Comparison of ENCODE assay signal across 27 cellular contexts in the genomic region with DNA sequence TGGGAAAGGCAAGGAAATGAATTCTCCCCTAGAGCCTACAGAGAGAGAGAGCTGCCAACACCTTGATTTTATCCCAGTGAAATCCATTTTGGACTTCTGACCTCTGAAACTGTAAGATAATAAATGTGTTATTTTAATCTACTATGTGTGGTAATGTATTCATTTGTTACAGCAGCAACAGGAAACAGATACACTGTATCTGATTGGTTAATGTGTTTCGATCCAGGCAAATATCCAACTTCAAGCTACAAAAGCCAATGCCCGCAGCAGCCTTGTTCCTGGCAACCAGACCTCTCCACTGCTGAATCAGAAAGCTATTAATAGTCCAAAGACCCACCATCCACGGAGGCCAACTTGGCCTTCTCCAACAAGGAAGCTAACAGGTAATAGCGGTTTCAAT.
"Had no signal": no experiment of that assay in that cellular context is flagged by ENCODE, and none has a peak within 500 bp of the region (broad histone marks: within the 10 kb centered on the region; RNA-seq: fewer than 3 reads in every experiment).

No MANE protein-coding gene starts in this region.

- H3K9me3 ChIP-seq: esophagus squamous epithelium, lower lobe of right lung, prostate gland, right atrium auricular region, sigmoid colon, vagina had no signal

- H3K27me3 Mint-ChIP-seq: effector memory CD8-positive, alpha-beta T cell; stimulated activated naive CD8-positive, alpha-beta T cell treated with anti-CD3 and anti-CD28 coated beads, Interleukin-15, Interleukin-2, amounts not matched to agents 100 ng/mL and 50 ng/mL, for 24 hours had no signal

- DNase-seq: effector memory CD8-positive, alpha-beta T cell; erythroblast; esophagus squamous epithelium; foreskin melanocyte; glutamatergic neuron; heart right ventricle; hypothalamus; immature natural killer cell; islet precursor cell; kidney glomerular epithelial cell; left ventricle myocardium superior; lower lobe of right lung; naive thymus-derived CD4-positive, alpha-beta T cell; nucleus accumbens; sigmoid colon; stimulated activated CD4-positive, alpha-beta T cell treated with anti-CD3 and anti-CD28 coated beads, Interleukin-15, amount 100 ng/mL, for 24 hours; stimulated activated CD4-positive, alpha-beta T cell treated with anti-CD3 and anti-CD28 coated beads, Interleukin-2, amount 100 ng/mL, for 48 hours; stimulated activated naive B cell treated with anti-CD40 and anti-IgM and Interleukin-4, amounts not matched to agents 10 μg/mL and 1 μg/mL and 100 μg/mL, for 72 hours; trophoblast cell had no signal

- H3K27me3 ChIP-seq: esophagus squamous epithelium, heart right ventricle, right atrium auricular region, sigmoid colon, vagina had no signal

- H3K4me1 Mint-ChIP-seq: immature natural killer cell had no signal

- ATAC-seq: effector memory CD8-positive, alpha-beta T cell; left ventricle myocardium superior; lower lobe of right lung; naive thymus-derived CD4-positive, alpha-beta T cell; stimulated activated naive B cell treated with anti-CD40 and anti-IgM and Interleukin-4, amounts not matched to agents 10 μg/mL and 1 μg/mL and 100 μg/mL, for 72 hours had no signal

- H3K27ac Mint-ChIP-seq: effector memory CD8-positive, alpha-beta T cell; immature natural killer cell; naive thymus-derived CD4-positive, alpha-beta T cell; nephron; stimulated activated naive B cell treated with anti-CD40 and anti-IgM and Interleukin-4, amounts not matched to agents 10 μg/mL and 1 μg/mL and 100 μg/mL, for 72 hours; stimulated activated naive CD8-positive, alpha-beta T cell treated with anti-CD3 and anti-CD28 coated beads, Interleukin-15, Interleukin-2, amounts not matched to agents 100 ng/mL and 50 ng/mL, for 24 hours had no signal

- H3K4me3 ChIP-seq: coronary artery, esophagus squamous epithelium, heart right ventricle, lower lobe of right lung, prostate gland, right atrium auricular region, sigmoid colon, skin epidermis, vagina had no signal

- H3K36me3 Mint-ChIP-seq: immature natural killer cell; stimulated activated naive B cell treated with anti-CD40 and anti-IgM and Interleukin-4, amounts not matched to agents 10 μg/mL and 1 μg/mL and 100 μg/mL, for 72 hours had no signal

- FAIRE-seq: endometrium had no signal

- H3K27ac ChIP-seq: coronary artery, esophagus squamous epithelium, heart right ventricle, lower lobe of right lung, prostate gland, right atrium auricular region, sigmoid colon, skin epidermis, vagina had no signal

- H3K9me3 Mint-ChIP-seq: effector memory CD8-positive, alpha-beta T cell; immature natural killer cell; nephron had no signal

- H3K4me3 Mint-ChIP-seq: effector memory CD8-positive, alpha-beta T cell; immature natural killer cell; naive thymus-derived CD4-positive, alpha-beta T cell; nephron; stimulated activated naive B cell treated with anti-CD40 and anti-IgM and Interleukin-4, amounts not matched to agents 10 μg/mL and 1 μg/mL and 100 μg/mL, for 72 hours; stimulated activated naive CD8-positive, alpha-beta T cell treated with anti-CD3 and anti-CD28 coated beads, Interleukin-15, Interleukin-2, amounts not matched to agents 100 ng/mL and 50 ng/mL, for 24 hours had no signal

- H3K36me3 ChIP-seq: esophagus squamous epithelium, heart right ventricle, lower lobe of right lung, prostate gland, right atrium auricular region, sigmoid colon, vagina had no signal
